8 cellular contexts compared by ENCODE assay signal in genomic region chr3:160401301-160402095, GRCh38. TPM values are rescaled to one million over a fixed set of nuclear protein-coding genes. Genes with fewer than 3 reads are reported as not detected.
DNase-seq lines count a peak whose midpoint lies in the region; ATAC-seq and TF ChIP-seq lines count a peak whose summit lies in the region.

No MANE protein-coding gene starts in this region.

- ATAC-seq in activated T-cell treated with anti-CD3 and anti-CD28 coated beads, Interleukin-2, amount 50 U/mL, for 4 hours, result no peak
- ATAC-seq in thoracic aorta (ENCODE audit: insufficient number of reproducible peaks, low FRiP score, low read depth) (no peak), HG03097 (IDR thresholded peaks at IDR 0.05; ENCODE audit: low FRiP score, unreplicated experiment) (no peak)

- no peak for DNase-seq in activated T-cell treated with anti-CD3 and anti-CD28 coated beads, Interleukin-2, amount 50 U/mL, for 4 hours
- DNase-seq in activated T-cell treated with anti-CD3 and anti-CD28 coated beads for 4 hours (no peak), NCI-H2107 (lab: John Stamatoyannopoulos, UW) (peak; percentile 40), amniotic stem cell (lab: John Stamatoyannopoulos, UW) (peak; percentile 33), kidney epithelial cell (ENCODE audit: low read depth) (no peak), thoracic aorta (ENCODE audit: low spot score) (no peak)
- no peak for DNase-seq in NK-92 treated with Interleukin-12 subunit alpha and Interleukin-12 subunit beta, amount 100 ng/mL, for 24 hours (lab: John Stamatoyannopoulos, UW)

- H3K4me1 Mint-ChIP-seq in activated T-cell treated with anti-CD3 and anti-CD28 coated beads, Interleukin-2, amount 50 U/mL, for 4 hours (ENCODE audit: low read depth), result peaks cover 44% of the 10 kb centered on the region

- H3K27me3 ChIP-seq in kidney epithelial cell (ENCODE audit: control insufficient read depth, insufficient read depth, low read length) (no peaks in the 10 kb centered on the region), thoracic aorta (replicated peaks; ENCODE audit: insufficient read depth) (no peaks in the 10 kb centered on the region)

- TF ChIP-seq CTCF in kidney epithelial cell (IDR thresholded peaks at IDR 0.05; ENCODE audit: insufficient read depth, low read length, poor library complexity, severe bottlenecking) (no peak), thoracic aorta (IDR thresholded peaks at IDR 0.05) (no peak)

- H3K9me3 Mint-ChIP-seq in activated T-cell treated with anti-CD3 and anti-CD28 coated beads, Interleukin-2, amount 50 U/mL, for 4 hours, result no peaks in the 10 kb centered on the region

- peaks cover 0 to 18% of the 10 kb centered on the region in 2 donors for H3K4me1 ChIP-seq in thoracic aorta (ENCODE audit: control insufficient read depth in 1 of 2, low read depth in 2 of 2)

- H3K4me3 ChIP-seq in kidney epithelial cell (ENCODE audit: low read depth, low read length) (peak overlapping the region; percentile 73), thoracic aorta (peak overlapping the region; percentile 86)

- H3K36me3 ChIP-seq in kidney epithelial cell (ENCODE audit: control insufficient read depth, insufficient read depth, low read length) (no peaks in the 10 kb centered on the region), thoracic aorta (no peaks in the 10 kb centered on the region)

- H3K9me3 ChIP-seq in thoracic aorta, result no peaks in the 10 kb centered on the region

- H3K36me3 Mint-ChIP-seq in activated T-cell treated with anti-CD3 and anti-CD28 coated beads, Interleukin-2, amount 50 U/mL, for 4 hours (ENCODE audit: insufficient read depth), result peaks cover 20% of the 10 kb centered on the region

- H3K27me3 Mint-ChIP-seq in activated T-cell treated with anti-CD3 and anti-CD28 coated beads, Interleukin-2, amount 50 U/mL, for 4 hours (ENCODE audit: low read depth), result peaks cover 3% of the 10 kb centered on the region

- peak overlapping the region; percentile 95 for H3K4me3 Mint-ChIP-seq in activated T-cell treated with anti-CD3 and anti-CD28 coated beads, Interleukin-2, amount 50 U/mL, for 4 hours

- peak overlapping the region; percentile 85 to 93 for H3K27ac ChIP-seq in thoracic aorta

RNA-seq across cellular contexts. Expression of gene SMC4, which starts 2.0 kb away (rescaled TPM):
- total RNA-seq in activated T-cell treated with anti-CD3 and anti-CD28 coated beads, Interleukin-2, amount 50 U/mL, for 4 hours, result 10 to 100 TPM; 56.6 to 69.0 (median 66.0) TPM
- total RNA-seq in kidney epithelial cell (23.1 and 39.2 TPM in 2 replicates), thoracic aorta (10 to 100 TPM; 70.2 to 97.2 TPM)

RNA-seq across cellular contexts. Expression of gene IFT80, which starts 2.5 kb away (rescaled TPM):
- total RNA-seq in activated T-cell treated with anti-CD3 and anti-CD28 coated beads, Interleukin-2, amount 50 U/mL, for 4 hours, result 10 to 100 TPM in 1 of 3 donors, 1 to 10 TPM in 2; 5.5 to 10.1 (median 6.5) TPM
- total RNA-seq in kidney epithelial cell (24.0 and 24.7 TPM in 2 replicates), thoracic aorta (10 to 100 TPM; 44.1 to 61.4 TPM)

RNA-seq across cellular contexts. Expression of gene TRIM59, which starts 48.1 kb away (rescaled TPM):
- total RNA-seq in activated T-cell treated with anti-CD3 and anti-CD28 coated beads, Interleukin-2, amount 50 U/mL, for 4 hours, result 10 to 100 TPM; 15.1 to 16.5 (median 15.3) TPM
- total RNA-seq in kidney epithelial cell, result 13.8 and 20.9 TPM in 2 replicates
- 1 to 10 TPM; 4.1 to 5.3 TPM for total RNA-seq in thoracic aorta

Comparison
In these comparisons a context has a peak if more than half of its experiments do, and no peak if none do; other contexts are left out.
1. DNase-seq: peak in NCI-H2107 (single experiment) and amniotic stem cell (single experiment); none in activated T-cell treated with anti-CD3 and anti-CD28 coated beads, Interleukin-2, amount 50 U/mL, for 4 hours (single experiment), activated T-cell treated with anti-CD3 and anti-CD28 coated beads for 4 hours (single experiment), kidney epithelial cell (single experiment), thoracic aorta (single experiment) and NK-92 treated with Interleukin-12 subunit alpha and Interleukin-12 subunit beta, amount 100 ng/mL, for 24 hours (single experiment).